In the genomic region with DNA sequence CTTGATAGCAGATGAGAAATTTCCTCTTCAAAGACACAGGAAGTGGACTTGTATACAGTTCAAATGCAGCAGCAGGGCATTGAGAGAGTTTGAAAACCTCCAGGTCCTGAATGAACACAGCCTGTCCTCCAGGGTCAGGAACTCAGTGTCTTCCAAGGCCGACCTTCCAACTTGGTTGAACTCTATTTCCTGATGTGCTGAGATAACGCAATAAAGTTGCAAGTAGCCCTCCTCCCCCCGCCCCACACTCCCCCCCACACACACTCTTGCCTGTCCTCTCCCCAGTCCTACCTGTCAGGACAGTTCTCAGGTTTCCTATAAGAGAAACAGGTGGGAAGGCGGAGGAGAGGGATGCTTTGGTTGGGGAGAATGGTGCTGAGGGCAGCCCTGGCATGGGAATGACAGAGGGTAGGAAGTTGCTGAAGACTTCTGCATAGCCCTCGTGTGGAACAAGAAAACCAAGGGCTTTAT, we compare ENCODE assay signal across 1 cellular context.
TF ChIP-seq lines count a peak whose summit lies in the region.

No MANE protein-coding gene starts in this region.

TF ChIP-seq in IMR-90, 13 proteins besides CTCF, POLR2A, EP300 and RAD21:
- TF ChIP-seq CEBPB (IDR thresholded peaks at IDR 0.05; ENCODE audit: low read depth, low read length): no peak
- no peak for TF ChIP-seq FOS (IDR thresholded peaks at IDR 0.05; ENCODE audit: low read depth, low read length)
- TF ChIP-seq RCOR1 (IDR thresholded peaks at IDR 0.05; ENCODE audit: insufficient replicate concordance, low read length): no peak
- TF ChIP-seq MAZ (IDR thresholded peaks at IDR 0.05; ENCODE audit: borderline replicate concordance, low read depth, low read length): no peak
- TF ChIP-seq, protein P1, sequence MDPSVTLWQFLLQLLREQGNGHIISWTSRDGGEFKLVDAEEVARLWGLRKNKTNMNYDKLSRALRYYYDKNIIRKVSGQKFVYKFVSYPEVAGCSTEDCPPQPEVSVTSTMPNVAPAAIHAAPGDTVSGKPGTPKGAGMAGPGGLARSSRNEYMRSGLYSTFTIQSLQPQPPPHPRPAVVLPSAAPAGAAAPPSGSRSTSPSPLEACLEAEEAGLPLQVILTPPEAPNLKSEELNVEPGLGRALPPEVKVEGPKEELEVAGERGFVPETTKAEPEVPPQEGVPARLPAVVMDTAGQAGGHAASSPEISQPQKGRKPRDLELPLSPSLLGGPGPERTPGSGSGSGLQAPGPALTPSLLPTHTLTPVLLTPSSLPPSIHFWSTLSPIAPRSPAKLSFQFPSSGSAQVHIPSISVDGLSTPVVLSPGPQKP (IDR thresholded peaks at IDR 0.05; ENCODE audit: borderline replicate concordance, low read depth, low read length): no peak
- TF ChIP-seq NFE2L2 (IDR thresholded peaks at IDR 0.05; ENCODE audit: low read depth, low read length): no peak
- TF ChIP-seq, protein P2, sequence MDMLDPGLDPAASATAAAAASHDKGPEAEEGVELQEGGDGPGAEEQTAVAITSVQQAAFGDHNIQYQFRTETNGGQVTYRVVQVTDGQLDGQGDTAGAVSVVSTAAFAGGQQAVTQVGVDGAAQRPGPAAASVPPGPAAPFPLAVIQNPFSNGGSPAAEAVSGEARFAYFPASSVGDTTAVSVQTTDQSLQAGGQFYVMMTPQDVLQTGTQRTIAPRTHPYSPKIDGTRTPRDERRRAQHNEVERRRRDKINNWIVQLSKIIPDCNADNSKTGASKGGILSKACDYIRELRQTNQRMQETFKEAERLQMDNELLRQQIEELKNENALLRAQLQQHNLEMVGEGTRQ (IDR thresholded peaks at IDR 0.05; ENCODE audit: low read depth, low read length): no peak
- no peak for TF ChIP-seq SMC3 (IDR thresholded peaks at IDR 0.05; ENCODE audit: low read depth, low read length)
- no peak for TF ChIP-seq BHLHE40 (IDR thresholded peaks at IDR 0.05; ENCODE audit: low read depth, low read length)
- TF ChIP-seq CHD1 (IDR thresholded peaks at IDR 0.05; ENCODE audit: low read depth, low read length): no peak
- TF ChIP-seq RFX5 (IDR thresholded peaks at IDR 0.05; ENCODE audit: low read depth, low read length): no peak
- TF ChIP-seq MXI1 (IDR thresholded peaks at IDR 0.05; ENCODE audit: borderline replicate concordance, low read depth, low read length): no peak
- no peak for TF ChIP-seq MAFK (IDR thresholded peaks at IDR 0.05; ENCODE audit: low read depth, low read length)
